15 cellular contexts compared by ENCODE assay signal in the genomic region with DNA sequence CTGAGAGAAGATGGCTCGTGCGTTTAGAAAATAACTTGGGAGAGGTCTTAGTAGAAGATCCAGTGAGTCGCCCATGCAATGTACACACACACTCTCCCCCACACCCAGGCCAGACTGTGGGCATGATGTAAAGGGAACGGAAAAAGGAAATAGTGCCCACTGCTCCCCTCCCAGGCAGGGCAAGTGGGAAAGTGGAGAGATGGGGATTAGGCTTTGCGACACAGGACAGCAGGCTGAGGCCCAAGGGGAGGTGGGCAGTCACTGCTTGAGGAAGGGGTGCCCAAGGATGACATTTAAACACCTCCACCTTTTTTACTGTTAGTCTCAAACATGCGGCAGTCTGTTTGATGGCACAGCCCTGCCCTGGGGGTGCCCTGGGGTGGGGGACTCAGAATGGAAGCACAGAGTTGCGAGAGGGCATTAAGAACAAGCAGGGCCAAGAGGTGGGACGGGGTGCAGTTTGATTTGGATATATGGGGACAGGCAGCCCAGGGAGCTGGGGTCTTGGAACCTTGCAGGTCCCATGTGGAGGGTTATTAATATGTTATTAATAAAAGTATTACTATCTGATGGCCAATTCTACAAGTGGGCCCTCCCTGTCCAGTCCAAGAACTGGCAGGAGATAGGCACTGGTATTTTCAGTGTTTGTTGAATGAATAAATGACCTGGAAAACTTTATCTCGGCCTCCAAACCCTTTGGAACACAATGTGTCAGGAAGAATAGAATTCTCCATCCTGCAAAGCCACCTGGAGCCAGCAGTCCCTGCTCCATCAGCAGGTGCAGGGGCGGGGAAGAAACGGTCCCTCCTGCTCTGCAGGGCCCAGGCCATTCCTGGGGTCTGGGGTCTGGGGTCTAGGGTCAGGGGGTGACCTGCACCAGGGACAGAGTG. TPM values are rescaled to one million over a fixed set of nuclear protein-coding genes. Genes with fewer than 3 reads are reported as not detected.
DNase-seq lines count a peak whose midpoint lies in the region; ATAC-seq and TF ChIP-seq lines count a peak whose summit lies in the region.
"Had no signal": no experiment of that assay in that cellular context is flagged by ENCODE, and none has a peak within 500 bp of the region (broad histone marks: within the 10 kb centered on the region; RNA-seq: fewer than 3 reads in every experiment).

No MANE protein-coding gene starts in this region.

- TF ChIP-seq CTCF in mesothelial cell of epicardium (IDR thresholded peaks at IDR 0.05; ENCODE audit: unreplicated experiment): no peak

- no peaks in the 10 kb centered on the region for H3K9me3 Mint-ChIP-seq in mesothelial cell of epicardium
- no peaks in the 10 kb centered on the region for H3K9me3 Mint-ChIP-seq in activated T-cell treated with anti-CD3 and anti-CD28 coated beads, Interleukin-2, amount 50 U/mL, for 72 hours

- peak in 2 of 3 donors; percentile 3 to 7 for DNase-seq in right cardiac atrium
- DNase-seq in left ventricle myocardium superior: no peak
- no peak for DNase-seq in epithelial cell of prostate (ENCODE audit: low read depth, low spot score)
- DNase-seq in mesothelial cell of epicardium (ENCODE audit: low spot score in 2 of 2, unreplicated experiment in 2 of 2): no peak
- no peak for DNase-seq in NCI-H526 (lab: John Stamatoyannopoulos, UW)
- DNase-seq in activated T-cell treated with anti-CD3 and anti-CD28 coated beads, Interleukin-2, amount 50 U/mL, for 72 hours: no peak
- no peak for DNase-seq in DMS153 (lab: John Stamatoyannopoulos, UW)
- DNase-seq: GF-D8, KBM-7, MV-4-11, NCI-H2227 treated with DMSO at 0.1 percent for 48 hours, NCI-H524 had no signal

- H3K4me3 Mint-ChIP-seq in mesothelial cell of epicardium: no peak overlapping the region
- H3K4me3 Mint-ChIP-seq in activated T-cell treated with anti-CD3 and anti-CD28 coated beads, Interleukin-2, amount 50 U/mL, for 72 hours: no peak overlapping the region
- H3K4me3 Mint-ChIP-seq: B cell had no signal

- no peaks in the 10 kb centered on the region for H3K4me1 ChIP-seq in right cardiac atrium (ENCODE audit: control insufficient read depth, insufficient read depth, low read length)

- WGBS in right cardiac atrium: 84% methylated on average over 11 of the region's 11 CpGs

- peak overlapping the region; percentile 74 for H3K27ac Mint-ChIP-seq in mesothelial cell of epicardium
- H3K27ac Mint-ChIP-seq in activated T-cell treated with anti-CD3 and anti-CD28 coated beads, Interleukin-2, amount 50 U/mL, for 72 hours: no peak overlapping the region
- H3K27ac Mint-ChIP-seq: B cell had no signal

- no peaks in the 10 kb centered on the region for H3K27me3 Mint-ChIP-seq in mesothelial cell of epicardium (ENCODE audit: low read depth)
- peaks cover 13% of the 10 kb centered on the region for H3K27me3 Mint-ChIP-seq in activated T-cell treated with anti-CD3 and anti-CD28 coated beads, Interleukin-2, amount 50 U/mL, for 72 hours (ENCODE audit: low read depth)

- ATAC-seq in right cardiac atrium: no peak
- ATAC-seq in left ventricle myocardium superior: no peak
- no peak for ATAC-seq in activated T-cell treated with anti-CD3 and anti-CD28 coated beads, Interleukin-2, amount 50 U/mL, for 72 hours (replicated peaks in 1 of 2)
- no peak for ATAC-seq in GM21390 (IDR thresholded peaks at IDR 0.05; ENCODE audit: unreplicated experiment)
- ATAC-seq: GM12878 had no signal

- H3K36me3 Mint-ChIP-seq in mesothelial cell of epicardium: peaks cover 26% of the 10 kb centered on the region
- no peaks in the 10 kb centered on the region for H3K36me3 Mint-ChIP-seq in activated T-cell treated with anti-CD3 and anti-CD28 coated beads, Interleukin-2, amount 50 U/mL, for 72 hours (ENCODE audit: insufficient read depth in 2 of 2)

- no peak overlapping the region for H3K27ac ChIP-seq in right cardiac atrium (ENCODE audit: low read length)
- H3K27ac ChIP-seq in epithelial cell of prostate: peak overlapping the region; percentile 70

- H3K4me1 Mint-ChIP-seq in mesothelial cell of epicardium: peaks cover 41% of the 10 kb centered on the region
- no peaks in the 10 kb centered on the region for H3K4me1 Mint-ChIP-seq in activated T-cell treated with anti-CD3 and anti-CD28 coated beads, Interleukin-2, amount 50 U/mL, for 72 hours (ENCODE audit: low read depth)
- H3K4me1 Mint-ChIP-seq: B cell had no signal

- intact Hi-C loops in right cardiac atrium (cut with DNase I) (no loop called here), left ventricle myocardium superior (cut with micrococcal nuclease) (no loop called here)

- H3K9me3 ChIP-seq in right cardiac atrium (ENCODE audit: control insufficient read depth, low read length): no peaks in the 10 kb centered on the region

- no peak overlapping the region for H3K4me3 ChIP-seq in right cardiac atrium (ENCODE audit: low read length)
- H3K4me3 ChIP-seq: GM12878 had no signal

- H3K27me3 ChIP-seq in right cardiac atrium (ENCODE audit: control insufficient read depth, insufficient read depth): no peaks in the 10 kb centered on the region

RNA-seq across cellular contexts. Expression of gene SDC1, which starts 25.3 kb away (rescaled TPM):
- total RNA-seq in right cardiac atrium (under 1 TPM; 0.09 to 0.25 (median 0.20) TPM), left ventricle myocardium superior (0.42 TPM), mesothelial cell of epicardium (45.5 to 50.7 TPM (median 48.3 TPM) in 3 replicates)
- polyA plus RNA-seq in right cardiac atrium: 0.23 TPM
- total RNA-seq in activated T-cell treated with anti-CD3 and anti-CD28 coated beads, Interleukin-2, amount 50 U/mL, for 72 hours: under 1 TPM; 0.16 to 0.38 TPM
- total RNA-seq: B cell had no signal

Comparison
In these comparisons a context has a peak if more than half of its experiments do, and no peak if none do; other contexts are left out.
1. DNase-seq: peak in right cardiac atrium (2 of 3); none in left ventricle myocardium superior (single experiment), epithelial cell of prostate (single experiment), mesothelial cell of epicardium (0 of 2), NCI-H526 (0 of 2), activated T-cell treated with anti-CD3 and anti-CD28 coated beads, Interleukin-2, amount 50 U/mL, for 72 hours (0 of 2) and DMS153 (single experiment).
2. RNA of gene SDC1, which starts 25.3 kb away (total RNA-seq): 45.5 to 50.7 TPM in mesothelial cell of epicardium; 0.42 TPM in left ventricle myocardium superior (single experiment), 0.16 to 0.38 TPM in activated T-cell treated with anti-CD3 and anti-CD28 coated beads, Interleukin-2, amount 50 U/mL, for 72 hours and 0.09 to 0.25 TPM in right cardiac atrium; every median in the first group is over 10 times any median in the second.